ENCODE assay signal across 15 cellular contexts in genomic region chr13:42525035-42525504, GRCh38. TPM values are rescaled to one million over a fixed set of nuclear protein-coding genes. Genes with fewer than 3 reads are reported as not detected.
DNase-seq lines count a peak whose midpoint lies in the region; ATAC-seq and TF ChIP-seq lines count a peak whose summit lies in the region.
"Had no signal": no experiment of that assay in that cellular context is flagged by ENCODE, and none has a peak within 500 bp of the region (broad histone marks: within the 10 kb centered on the region; RNA-seq: fewer than 3 reads in every experiment).

No MANE protein-coding gene starts in this region.

- peak; percentile 30 for DNase-seq in amniotic epithelial cell (ENCODE audit: low read depth)
- DNase-seq in kidney epithelial cell (ENCODE audit: low read depth) = peak; percentile 88
- DNase-seq in GM20000 (ENCODE audit: low spot score) = no peak
- no peak for DNase-seq in activated naive CD4-positive, alpha-beta T cell treated with anti-CD3 and anti-CD28 coated beads for 36 hours
- no peak for DNase-seq in NCI-H1417 (lab: John Stamatoyannopoulos, UW)
- DNase-seq: activated CD4-positive, alpha-beta T cell treated with anti-CD3 and anti-CD28 coated beads for 48 hours; NCI-H2029 had no signal

- H3K9me3 Mint-ChIP-seq in activated naive CD4-positive, alpha-beta T cell treated with anti-CD3 and anti-CD28 coated beads for 36 hours = no peaks in the 10 kb centered on the region
- H3K9me3 Mint-ChIP-seq: stimulated activated effector memory CD8-positive, alpha-beta T cell treated with anti-CD3 and anti-CD28 coated beads, Interleukin-12 subunit alpha, Interleukin-12 subunit beta, amount 100 ng/mL, for 72 hours had no signal

- no peaks in the 10 kb centered on the region for H3K9me3 ChIP-seq in BLaER1
- H3K9me3 ChIP-seq: esophagus muscularis mucosa had no signal

- intact Hi-C loops in activated naive CD4-positive, alpha-beta T cell treated with anti-CD3 and anti-CD28 coated beads for 36 hours (cut with micrococcal nuclease) = no loop called here

- no peak overlapping the region for H3K4me3 Mint-ChIP-seq in activated naive CD4-positive, alpha-beta T cell treated with anti-CD3 and anti-CD28 coated beads for 36 hours
- H3K4me3 Mint-ChIP-seq: activated naive CD8-positive, alpha-beta T cell; memory B cell; stimulated activated effector memory CD8-positive, alpha-beta T cell treated with anti-CD3 and anti-CD28 coated beads, Interleukin-12 subunit alpha, Interleukin-12 subunit beta, amount 100 ng/mL, for 72 hours had no signal

- H3K4me1 Mint-ChIP-seq in activated naive CD4-positive, alpha-beta T cell treated with anti-CD3 and anti-CD28 coated beads for 36 hours (ENCODE audit: low read depth) = no peaks in the 10 kb centered on the region
- H3K4me1 Mint-ChIP-seq: stimulated activated effector memory CD8-positive, alpha-beta T cell treated with anti-CD3 and anti-CD28 coated beads, Interleukin-12 subunit alpha, Interleukin-12 subunit beta, amount 100 ng/mL, for 72 hours had no signal

- CTCF ChIA-PET in activated naive CD4-positive, alpha-beta T cell treated with anti-CD3 and anti-CD28 coated beads for 36 hours (lab: Charles Lee) = no interaction called here

- H3K27ac Mint-ChIP-seq in activated naive CD4-positive, alpha-beta T cell treated with anti-CD3 and anti-CD28 coated beads for 36 hours = no peak overlapping the region
- H3K27ac Mint-ChIP-seq: activated naive CD8-positive, alpha-beta T cell; memory B cell; stimulated activated effector memory CD8-positive, alpha-beta T cell treated with anti-CD3 and anti-CD28 coated beads, Interleukin-12 subunit alpha, Interleukin-12 subunit beta, amount 100 ng/mL, for 72 hours had no signal

- peak; percentile 12 for ATAC-seq in HG02759 (IDR thresholded peaks at IDR 0.05; ENCODE audit: unreplicated experiment)
- no peak for ATAC-seq in HG03280 (IDR thresholded peaks at IDR 0.05; ENCODE audit: unreplicated experiment)
- ATAC-seq: Right ventricle myocardium inferior had no signal

- no peak for TF ChIP-seq CTCF in kidney epithelial cell (IDR thresholded peaks at IDR 0.05; ENCODE audit: insufficient read depth, low read length, poor library complexity, severe bottlenecking)
- TF ChIP-seq CTCF in GM20000 (IDR thresholded peaks at IDR 0.05; ENCODE audit: extremely low read depth, missing control alignments) = no peak

- no peak overlapping the region for H3K9ac ChIP-seq in BLaER1

- H3K36me3 Mint-ChIP-seq in activated naive CD4-positive, alpha-beta T cell treated with anti-CD3 and anti-CD28 coated beads for 36 hours (ENCODE audit: low read depth) = no peaks in the 10 kb centered on the region
- H3K36me3 Mint-ChIP-seq: activated naive CD8-positive, alpha-beta T cell; memory B cell; stimulated activated effector memory CD8-positive, alpha-beta T cell treated with anti-CD3 and anti-CD28 coated beads, Interleukin-12 subunit alpha, Interleukin-12 subunit beta, amount 100 ng/mL, for 72 hours had no signal

- H3K4me2 ChIP-seq in BLaER1 = 0 out of 2 replicates have a peak overlapping the region, but pooled peaks have one; percentile 22

- H3K27me3 Mint-ChIP-seq in activated naive CD4-positive, alpha-beta T cell treated with anti-CD3 and anti-CD28 coated beads for 36 hours (ENCODE audit: low read depth) = no peaks in the 10 kb centered on the region
- H3K27me3 Mint-ChIP-seq: activated naive CD8-positive, alpha-beta T cell; memory B cell had no signal

- H3K27me3 ChIP-seq in BLaER1 = no peaks in the 10 kb centered on the region
- no peaks in the 10 kb centered on the region for H3K27me3 ChIP-seq in kidney epithelial cell (ENCODE audit: control insufficient read depth, insufficient read depth, low read length)
- H3K27me3 ChIP-seq: esophagus muscularis mucosa had no signal

- H3K27ac ChIP-seq in BLaER1 = no peak overlapping the region
- H3K27ac ChIP-seq: esophagus muscularis mucosa had no signal

- peaks cover 20% of the 10 kb centered on the region; the same call in 1 of the 2 replicates for H3K4me1 ChIP-seq in BLaER1
- H3K4me1 ChIP-seq: esophagus muscularis mucosa had no signal

- H3K36me3 ChIP-seq in BLaER1 = no peaks in the 10 kb centered on the region
- no peaks in the 10 kb centered on the region for H3K36me3 ChIP-seq in kidney epithelial cell (ENCODE audit: control insufficient read depth, insufficient read depth, low read length)
- H3K36me3 ChIP-seq: esophagus muscularis mucosa had no signal

- H3K4me3 ChIP-seq in BLaER1 (no peak overlapping the region), kidney epithelial cell (ENCODE audit: low read depth, low read length) (no peak overlapping the region)
- H3K4me3 ChIP-seq: esophagus muscularis mucosa had no signal

- H4K20me1 ChIP-seq in BLaER1 = no peaks in the 10 kb centered on the region

RNA-seq across cellular contexts. Expression of gene TNFSF11, which starts 48.9 kb away (rescaled TPM):
- total RNA-seq in kidney epithelial cell = 0.14 and 0.46 TPM in 2 replicates
- under 1 TPM; 0.27 to 0.33 TPM for total RNA-seq in activated naive CD4-positive, alpha-beta T cell treated with anti-CD3 and anti-CD28 coated beads for 36 hours
- total RNA-seq: Right ventricle myocardium inferior had no signal

Comparison
In these comparisons a context has a peak if more than half of its experiments do, and no peak if none do; other contexts are left out.
1. DNase-seq: peak in amniotic epithelial cell (single experiment) and kidney epithelial cell (single experiment); none in GM20000 (single experiment), activated naive CD4-positive, alpha-beta T cell treated with anti-CD3 and anti-CD28 coated beads for 36 hours (single experiment) and NCI-H1417 (0 of 3).